Comparison of ENCODE assay signal across 13 cellular contexts in the genomic region with DNA sequence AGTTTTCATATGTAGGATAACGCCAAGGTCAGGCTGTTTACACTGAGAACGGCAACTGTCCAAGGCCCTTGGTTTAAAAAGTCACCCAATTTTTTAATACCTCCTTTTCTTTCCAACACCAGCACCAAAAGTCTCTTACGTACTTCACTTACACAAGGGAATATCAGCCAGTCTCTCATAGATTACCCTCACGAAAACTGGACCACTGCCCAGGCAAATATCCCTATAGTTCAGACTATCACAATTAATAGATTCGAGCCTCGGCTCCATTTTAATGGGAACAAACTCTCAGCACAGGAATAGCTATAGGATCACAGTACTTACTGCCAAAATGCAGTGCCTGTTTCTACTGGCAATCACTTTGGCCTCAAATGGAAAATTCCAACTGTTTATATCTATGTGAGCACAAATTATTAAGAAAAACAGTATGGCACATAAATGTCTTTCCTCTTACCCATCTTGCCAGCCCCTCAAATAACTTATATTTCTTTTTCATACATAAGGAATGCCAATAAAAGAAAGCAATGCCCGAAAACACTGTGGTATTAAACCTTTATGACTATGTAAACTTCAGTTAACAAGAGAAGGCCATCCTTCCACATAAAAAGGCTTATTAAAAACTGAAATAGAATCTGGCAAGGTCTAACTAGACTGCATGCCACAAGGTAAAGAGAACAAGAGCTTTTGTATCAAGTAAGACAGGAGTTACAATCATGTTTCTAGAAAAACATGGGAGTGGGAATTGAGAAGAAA.
DNase-seq lines count a peak whose midpoint lies in the region; ATAC-seq and TF ChIP-seq lines count a peak whose summit lies in the region.
"Had no signal": no experiment of that assay in that cellular context is flagged by ENCODE, and none has a peak within 500 bp of the region (broad histone marks: within the 10 kb centered on the region; RNA-seq: fewer than 3 reads in every experiment).

No MANE protein-coding gene starts in this region.

- ATAC-seq in activated CD4-positive, alpha-beta T cell treated with anti-CD3 and anti-CD28 coated beads for 36 hours: no peak
- ATAC-seq in T-cell (replicated peaks in 1 of 4): no peak
- ATAC-seq in HG03439 (IDR thresholded peaks at IDR 0.05; ENCODE audit: unreplicated experiment): no peak

- WGBS in hepatocyte (ENCODE audit: low lambda C conversion rate, missing lambda C conversion rate): 67% methylated on average over 7 of the region's 7 CpGs
- WGBS in suprapubic skin: 64% methylated on average over 7 of the region's 7 CpGs

- peak overlapping the region; percentile 23 for H3K4me2 ChIP-seq in hepatocyte

- H3K36me3 Mint-ChIP-seq in activated CD4-positive, alpha-beta T cell treated with anti-CD3 and anti-CD28 coated beads for 36 hours (ENCODE audit: low read depth): peaks cover 54% of the 10 kb centered on the region
- peaks cover 39% of the 10 kb centered on the region for H3K36me3 Mint-ChIP-seq in T-cell

- no peak for TF ChIP-seq EP300 in suprapubic skin (IDR thresholded peaks at IDR 0.05)

- H3K4me1 ChIP-seq in hepatocyte (ENCODE audit: insufficient read depth) (peaks cover 61% of the 10 kb centered on the region), suprapubic skin (peaks cover 88% of the 10 kb centered on the region)

- H3K9me3 ChIP-seq in hepatocyte (ENCODE audit: low read depth) (no peaks in the 10 kb centered on the region), suprapubic skin (no peaks in the 10 kb centered on the region)
- H3K9me3 ChIP-seq: ovary had no signal

- no peak for TF ChIP-seq CTCF in hepatocyte (IDR thresholded peaks at IDR 0.05; ENCODE audit: poor library complexity)
- no peak for TF ChIP-seq CTCF in suprapubic skin (IDR thresholded peaks at IDR 0.05)

- H3K27me3 ChIP-seq in hepatocyte (no peaks in the 10 kb centered on the region), suprapubic skin (no peaks in the 10 kb centered on the region)
- H3K27me3 ChIP-seq: ovary had no signal

- CTCF ChIA-PET in activated CD4-positive, alpha-beta T cell treated with anti-CD3 and anti-CD28 coated beads for 36 hours (lab: Charles Lee): interaction anchor here (0.6 kb wide), 1 partner anchor 56 kb away, joined by 3 read pairs; no protein-coding TSS in a partner anchor
- CTCF ChIA-PET in T-cell (lab: Charles Lee): no interaction called here

- H3K79me2 ChIP-seq in hepatocyte: peaks cover 96% of the 10 kb centered on the region

- POLR2A ChIA-PET in activated CD4-positive, alpha-beta T cell treated with anti-CD3 and anti-CD28 coated beads for 36 hours (lab: Charles Lee): no interaction called here
- POLR2A ChIA-PET in T-cell (lab: Charles Lee): interaction anchor here in 1 of 2 donors (0.5 kb wide), 1 partner anchor 1535 kb away, joined by 3 read pairs; no protein-coding TSS in a partner anchor

- H3K4me3 ChIP-seq in hepatocyte: no peak overlapping the region
- no peak overlapping the region for H3K4me3 ChIP-seq in suprapubic skin
- H3K4me3 ChIP-seq: GM23248, ovary had no signal

- H4K20me1 ChIP-seq in hepatocyte (ENCODE audit: insufficient read depth, poor library complexity, severe bottlenecking): peaks cover 56% of the 10 kb centered on the region

- peaks cover 30% of the 10 kb centered on the region for H3K4me1 Mint-ChIP-seq in activated CD4-positive, alpha-beta T cell treated with anti-CD3 and anti-CD28 coated beads for 36 hours
- H3K4me1 Mint-ChIP-seq in T-cell: peaks cover 29 to 46% (median 44%) of the 10 kb centered on the region in 3 donors

- H3K27ac ChIP-seq in hepatocyte: peak overlapping the region; percentile 1
- peak overlapping the region; percentile 44 for H3K27ac ChIP-seq in suprapubic skin
- H3K27ac ChIP-seq: GM23248, ovary had no signal

- DNase-seq in activated CD4-positive, alpha-beta T cell treated with anti-CD3 and anti-CD28 coated beads for 36 hours: no peak
- DNase-seq in activated CD4-positive, alpha-beta T cell treated with anti-CD3 and anti-CD28 coated beads for 48 hours: no peak
- DNase-seq in T-cell (no peak), hepatocyte (ENCODE audit: low spot score) (no peak), suprapubic skin (ENCODE audit: low spot score in 2 of 2) (no peak), medulla oblongata (ENCODE audit: extremely low spot score) (no peak), T1000 (lab: John Stamatoyannopoulos, UW) (no peak)
- DNase-seq: activated CD4-positive, alpha-beta T cell treated with anti-CD3 and anti-CD28 coated beads, Interleukin-2, amount 50 U/mL, for 48 hours; activated naive CD4-positive, alpha-beta T cell; GM23248; NCI-H187; ovary had no signal

- H3K27ac Mint-ChIP-seq in activated CD4-positive, alpha-beta T cell treated with anti-CD3 and anti-CD28 coated beads for 36 hours: peak overlapping the region; percentile 16
- H3K27ac Mint-ChIP-seq in T-cell: peak overlapping the region; percentile 12 to 36

- intact Hi-C loops in activated CD4-positive, alpha-beta T cell treated with anti-CD3 and anti-CD28 coated beads for 36 hours (cut with DNase I, micrococcal nuclease): no loop called here

- no peaks in the 10 kb centered on the region for H3K9me3 Mint-ChIP-seq in activated CD4-positive, alpha-beta T cell treated with anti-CD3 and anti-CD28 coated beads for 36 hours (ENCODE audit: low read depth)
- H3K9me3 Mint-ChIP-seq in T-cell: no peaks in the 10 kb centered on the region

- no peaks in the 10 kb centered on the region for H3K9me2 ChIP-seq in hepatocyte (replicated peaks; ENCODE audit: insufficient read depth)

- H3K36me3 ChIP-seq in hepatocyte (replicated peaks; ENCODE audit: insufficient read depth, low read depth) (no peaks in the 10 kb centered on the region), suprapubic skin (peaks cover 34% of the 10 kb centered on the region)
- H3K36me3 ChIP-seq: ovary had no signal

- TF ChIP-seq POLR2A in suprapubic skin (IDR thresholded peaks at IDR 0.05): no peak

- H2AFZ ChIP-seq in hepatocyte: no peak overlapping the region
- H2AFZ ChIP-seq: GM23248 had no signal

- no peaks in the 10 kb centered on the region for H3K27me3 Mint-ChIP-seq in activated CD4-positive, alpha-beta T cell treated with anti-CD3 and anti-CD28 coated beads for 36 hours
- H3K27me3 Mint-ChIP-seq in T-cell: no peaks in the 10 kb centered on the region

- H3K4me3 Mint-ChIP-seq in activated CD4-positive, alpha-beta T cell treated with anti-CD3 and anti-CD28 coated beads for 36 hours: no peak overlapping the region
- H3K4me3 Mint-ChIP-seq in T-cell: no peak overlapping the region
